ENCODE assay signal across 1 cellular context in the genomic region with DNA sequence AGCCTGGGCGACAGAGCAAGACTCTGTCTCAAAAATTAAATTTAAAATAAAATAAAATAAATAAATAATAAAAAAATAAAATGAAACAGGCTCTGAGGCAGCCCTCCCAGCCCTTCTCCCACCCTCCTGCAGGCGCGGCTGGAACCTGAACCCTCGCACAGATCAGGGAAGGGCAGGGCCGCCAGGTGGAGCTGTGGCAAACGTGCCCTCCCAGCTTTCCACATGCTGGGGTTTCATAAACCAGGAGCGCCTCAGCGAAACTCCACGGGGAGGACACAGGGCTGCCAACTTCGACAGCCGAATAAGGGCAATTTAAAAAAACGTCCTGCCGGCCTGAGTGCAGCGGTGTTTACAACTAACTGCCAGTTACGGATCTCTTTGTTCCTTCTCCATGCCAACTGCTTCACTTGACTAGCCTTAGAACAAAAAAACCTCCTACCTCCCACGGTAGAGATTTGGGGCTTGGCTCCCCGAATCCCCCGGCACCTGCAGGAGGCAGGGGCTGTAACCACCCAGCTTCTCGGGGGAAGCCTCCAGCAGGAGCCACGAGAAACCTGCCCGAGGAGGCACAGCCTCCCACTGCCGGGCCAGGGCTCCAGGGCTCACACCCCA.
TF ChIP-seq lines count a peak whose summit lies in the region.

No MANE protein-coding gene starts in this region.

TF ChIP-seq in HepG2, 621 proteins besides CTCF, POLR2A, EP300 and RAD21 (continued from another document):
- TF ChIP-seq, protein P1, sequence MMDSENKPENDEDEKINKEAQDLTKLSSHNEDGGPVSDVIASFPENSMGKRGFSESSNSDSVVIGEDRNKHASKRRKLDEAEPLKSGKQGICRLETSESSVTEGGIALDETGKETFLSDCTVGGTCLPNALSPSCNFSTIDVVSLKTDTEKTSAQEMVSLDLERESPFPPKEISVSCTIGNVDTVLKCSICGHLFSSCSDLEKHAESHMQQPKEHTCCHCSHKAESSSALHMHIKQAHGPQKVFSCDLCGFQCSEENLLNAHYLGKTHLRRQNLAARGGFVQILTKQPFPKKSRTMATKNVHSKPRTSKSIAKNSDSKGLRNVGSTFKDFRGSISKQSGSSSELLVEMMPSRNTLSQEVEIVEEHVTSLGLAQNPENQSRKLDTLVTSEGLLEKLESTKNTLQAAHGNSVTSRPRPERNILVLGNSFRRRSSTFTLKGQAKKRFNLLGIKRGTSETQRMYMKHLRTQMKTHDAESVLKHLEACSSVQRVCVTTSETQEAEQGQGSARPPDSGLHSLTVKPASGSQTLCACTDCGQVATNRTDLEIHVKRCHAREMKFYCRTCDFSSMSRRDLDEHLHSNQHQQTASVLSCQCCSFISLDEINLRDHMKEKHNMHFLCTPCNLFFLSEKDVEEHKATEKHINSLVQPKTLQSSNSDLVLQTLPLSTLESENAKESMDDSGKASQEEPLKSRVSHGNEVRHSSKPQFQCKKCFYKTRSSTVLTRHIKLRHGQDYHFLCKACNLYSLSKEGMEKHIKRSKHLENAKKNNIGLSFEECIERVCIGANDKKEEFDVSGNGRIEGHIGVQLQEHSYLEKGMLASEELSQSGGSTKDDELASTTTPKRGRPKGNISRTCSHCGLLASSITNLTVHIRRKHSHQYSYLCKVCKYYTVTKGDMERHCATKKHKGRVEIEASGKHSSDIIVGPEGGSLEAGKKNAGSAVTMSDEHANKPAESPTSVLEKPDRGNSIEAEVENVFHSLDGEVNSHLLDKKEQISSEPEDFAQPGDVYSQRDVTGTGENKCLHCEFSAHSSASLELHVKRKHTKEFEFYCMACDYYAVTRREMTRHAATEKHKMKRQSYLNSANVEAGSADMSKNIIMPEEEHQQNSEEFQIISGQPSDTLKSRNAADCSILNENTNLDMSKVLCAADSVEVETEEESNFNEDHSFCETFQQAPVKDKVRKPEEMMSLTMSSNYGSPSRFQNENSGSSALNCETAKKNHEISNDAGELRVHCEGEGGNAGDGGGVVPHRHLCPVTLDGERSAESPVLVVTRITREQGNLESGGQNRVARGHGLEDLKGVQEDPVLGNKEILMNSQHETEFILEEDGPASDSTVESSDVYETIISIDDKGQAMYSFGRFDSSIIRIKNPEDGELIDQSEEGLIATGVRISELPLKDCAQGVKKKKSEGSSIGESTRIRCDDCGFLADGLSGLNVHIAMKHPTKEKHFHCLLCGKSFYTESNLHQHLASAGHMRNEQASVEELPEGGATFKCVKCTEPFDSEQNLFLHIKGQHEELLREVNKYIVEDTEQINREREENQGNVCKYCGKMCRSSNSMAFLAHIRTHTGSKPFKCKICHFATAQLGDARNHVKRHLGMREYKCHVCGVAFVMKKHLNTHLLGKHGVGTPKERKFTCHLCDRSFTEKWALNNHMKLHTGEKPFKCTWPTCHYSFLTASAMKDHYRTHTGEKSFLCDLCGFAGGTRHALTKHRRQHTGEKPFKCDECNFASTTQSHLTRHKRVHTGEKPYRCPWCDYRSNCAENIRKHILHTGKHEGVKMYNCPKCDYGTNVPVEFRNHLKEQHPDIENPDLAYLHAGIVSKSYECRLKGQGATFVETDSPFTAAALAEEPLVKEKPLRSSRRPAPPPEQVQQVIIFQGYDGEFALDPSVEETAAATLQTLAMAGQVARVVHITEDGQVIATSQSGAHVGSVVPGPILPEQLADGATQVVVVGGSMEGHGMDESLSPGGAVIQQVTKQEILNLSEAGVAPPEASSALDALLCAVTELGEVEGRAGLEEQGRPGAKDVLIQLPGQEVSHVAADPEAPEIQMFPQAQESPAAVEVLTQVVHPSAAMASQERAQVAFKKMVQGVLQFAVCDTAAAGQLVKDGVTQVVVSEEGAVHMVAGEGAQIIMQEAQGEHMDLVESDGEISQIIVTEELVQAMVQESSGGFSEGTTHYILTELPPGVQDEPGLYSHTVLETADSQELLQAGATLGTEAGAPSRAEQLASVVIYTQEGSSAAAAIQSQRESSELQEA (CRISPR knock-in tag; IDR thresholded peaks at IDR 0.05; ENCODE audit: not compliant biosample characterization): no peak
- TF ChIP-seq GTF2F1 (IDR thresholded peaks at IDR 0.05; ENCODE audit: low read length): no peak
